ENCODE assay signal across 23 cellular contexts in the genomic region with DNA sequence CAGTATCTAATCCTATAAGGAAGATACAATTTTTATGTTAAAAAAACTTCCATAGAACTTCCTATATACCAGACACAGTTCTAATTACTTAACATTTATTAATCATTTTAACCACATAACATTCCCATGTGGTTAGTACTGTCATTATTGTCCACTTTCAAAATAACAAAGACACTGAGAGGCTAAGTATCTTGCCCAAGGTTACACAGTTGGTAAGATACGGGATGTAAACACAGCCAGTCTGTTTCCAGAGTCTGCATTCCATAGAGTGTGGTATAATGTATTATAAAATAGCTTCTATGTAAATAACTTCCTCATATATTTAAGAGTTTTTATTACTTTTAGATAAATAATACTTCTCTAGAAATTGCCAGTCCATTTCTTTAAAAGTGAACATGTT.
"Had no signal": no experiment of that assay in that cellular context is flagged by ENCODE, and none has a peak within 500 bp of the region (broad histone marks: within the 10 kb centered on the region; RNA-seq: fewer than 3 reads in every experiment).

No MANE protein-coding gene starts in this region.

- H3K36me3 Mint-ChIP-seq: immature natural killer cell; natural killer cell; stimulated activated effector memory CD8-positive, alpha-beta T cell treated with anti-CD3 and anti-CD28 coated beads, Interleukin-12 subunit alpha, Interleukin-12 subunit beta, amount 100 ng/mL, for 72 hours had no signal

- H3K9me3 Mint-ChIP-seq: endodermal cell had no signal

- H3K4me2 ChIP-seq: smooth muscle cell had no signal

- H3K27me3 Mint-ChIP-seq: progenitor cell of endocrine pancreas had no signal

- H3K4me1 ChIP-seq: esophagus muscularis mucosa, lower lobe of right lung, right atrium auricular region, stomach, thyroid gland, vagina had no signal

- H3K4me3 ChIP-seq: esophagus muscularis mucosa, lower lobe of right lung, pancreas, right atrium auricular region, smooth muscle cell, stomach, thyroid gland, vagina had no signal

- H3K27ac Mint-ChIP-seq: endodermal cell; immature natural killer cell; natural killer cell; progenitor cell of endocrine pancreas; stimulated activated effector memory CD8-positive, alpha-beta T cell treated with anti-CD3 and anti-CD28 coated beads, Interleukin-12 subunit alpha, Interleukin-12 subunit beta, amount 100 ng/mL, for 72 hours had no signal

- H3K27me3 ChIP-seq: esophagus muscularis mucosa, pancreas, right atrium auricular region, stomach, thyroid gland, vagina had no signal

- H3K36me3 ChIP-seq: esophagus muscularis mucosa, lower lobe of right lung, pancreas, right atrium auricular region, stomach, thyroid gland, vagina had no signal

- H3K9me3 ChIP-seq: esophagus muscularis mucosa, lower lobe of right lung, pancreas, right atrium auricular region, stomach, thyroid gland, vagina had no signal

- H3K4me3 Mint-ChIP-seq: endodermal cell; immature natural killer cell; natural killer cell; stimulated activated effector memory CD8-positive, alpha-beta T cell treated with anti-CD3 and anti-CD28 coated beads, Interleukin-12 subunit alpha, Interleukin-12 subunit beta, amount 100 ng/mL, for 72 hours had no signal

- H3K4me1 Mint-ChIP-seq: endodermal cell; immature natural killer cell; natural killer cell; stimulated activated effector memory CD8-positive, alpha-beta T cell treated with anti-CD3 and anti-CD28 coated beads, Interleukin-12 subunit alpha, Interleukin-12 subunit beta, amount 100 ng/mL, for 72 hours had no signal

- H3K27ac ChIP-seq: esophagus muscularis mucosa, lower lobe of right lung, pancreas, right atrium auricular region, stomach, thyroid gland, vagina had no signal

- DNase-seq: cortex of kidney; endodermal cell; hypothalamus; immature natural killer cell; left ventricle myocardium superior; lower lobe of right lung; natural killer cell; occipital lobe; pancreas; stimulated activated CD4-positive, alpha-beta T cell treated with anti-CD3 and anti-CD28 coated beads, Interleukin-12 subunit alpha, Interleukin-12 subunit beta, amount 100 ng/mL, for 4 hours; stimulated activated CD4-positive, alpha-beta T cell treated with anti-CD3 and anti-CD28 coated beads, Interleukin-1b, Interleukin-23, amount 100 ng/mL, for 48 hours; stimulated activated CD4-positive, alpha-beta T cell treated with anti-CD3 and anti-CD28 coated beads, Interleukin-4, amount 100 ng/mL, for 24 hours; stimulated activated naive CD4-positive, alpha-beta T cell treated with Interleukin-2 at 50 U/mL for 16 hours; stomach; thyroid gland; trophoblast cell had no signal

- ATAC-seq: left ventricle myocardium superior; lower lobe of right lung; natural killer cell; pancreas; sciatic nerve; stimulated activated effector memory CD8-positive, alpha-beta T cell treated with anti-CD3 and anti-CD28 coated beads, Interleukin-12 subunit alpha, Interleukin-12 subunit beta, amount 100 ng/mL, for 72 hours had no signal
